41 cellular contexts compared by ENCODE assay signal in genomic region chr11:120878781-120879180, GRCh38.
"Had no signal": no experiment of that assay in that cellular context is flagged by ENCODE, and none has a peak within 500 bp of the region (broad histone marks: within the 10 kb centered on the region; RNA-seq: fewer than 3 reads in every experiment).

No MANE protein-coding gene starts in this region.

- H3K36me3 Mint-ChIP-seq: activated naive CD4-positive, alpha-beta T cell treated with anti-CD3 and anti-CD28 coated beads, Interleukin-2, amount 10 ng/mL, durations not matched to agents 7 days and 5 days; activated naive CD4-positive, alpha-beta T cell treated with anti-CD3 and anti-CD28 coated beads, Interleukin-2, amount 50 U/mL, for 24 hours; activated naive CD4-positive, alpha-beta T cell treated with anti-CD3 and anti-CD28 coated beads, Interleukin-2, amount 50 U/mL, for 72 hours; activated naive CD8-positive, alpha-beta T cell; activated naive CD8-positive, alpha-beta T cell treated with anti-CD3 and anti-CD28 coated beads for 36 hours; activated naive CD8-positive, alpha-beta T cell treated with anti-CD3 and anti-CD28 coated beads, Interleukin-2, amount 10 ng/mL, durations not matched to agents 7 days and 5 days had no signal

- H3K9me3 Mint-ChIP-seq: activated naive CD4-positive, alpha-beta T cell treated with anti-CD3 and anti-CD28 coated beads, Interleukin-2, amount 50 U/mL, for 24 hours had no signal

- H3K27ac Mint-ChIP-seq: activated naive CD4-positive, alpha-beta T cell treated with anti-CD3 and anti-CD28 coated beads for 36 hours; activated naive CD4-positive, alpha-beta T cell treated with anti-CD3 and anti-CD28 coated beads, Interleukin-2, amount 10 ng/mL, durations not matched to agents 7 days and 5 days; activated naive CD4-positive, alpha-beta T cell treated with anti-CD3 and anti-CD28 coated beads, Interleukin-2, amount 50 U/mL, for 24 hours; activated naive CD4-positive, alpha-beta T cell treated with anti-CD3 and anti-CD28 coated beads, Interleukin-2, amount 50 U/mL, for 72 hours; activated naive CD8-positive, alpha-beta T cell; activated naive CD8-positive, alpha-beta T cell treated with anti-CD3 and anti-CD28 coated beads for 36 hours; activated naive CD8-positive, alpha-beta T cell treated with anti-CD3 and anti-CD28 coated beads, Interleukin-2, amount 10 ng/mL, durations not matched to agents 7 days and 5 days; activated naive CD8-positive, alpha-beta T cell treated with anti-CD3 and anti-CD28 coated beads, Interleukin-2, amount 50 U/mL, for 24 hours; activated T-cell treated with anti-CD3 and anti-CD28 coated beads, Interleukin-2, amount 50 U/mL, for 24 hours; activated T-cell treated with anti-CD3 and anti-CD28 coated beads, Interleukin-2, amount 50 U/mL, for 72 hours; activated T-helper 1 cell treated with anti-CD3 and anti-CD28 coated beads, Interleukin-12 subunit alpha, Interleukin-12 subunit beta, Interleukin-2, Interleukin-4 antibody, amounts not matched to agents 30 ng/mL and 10 ng/mL and 1 ng/mL, durations not matched to agents 14 hours and 24 hours and 36 hours; activated T-helper 17 cell treated with anti-CD3 and anti-CD28 coated beads, Interleukin-2, amount 50 U/mL, for 72 hours; activated T-helper 2 cell treated with anti-CD3 and anti-CD28 coated beads, Interferon-gamma antibody, Interleukin-2, Interleukin-4, amounts not matched to agents 10 μg/mL and 5 μg/mL and 100 μg/mL, durations not matched to agents 14 hours and 24 hours and 36 hours had no signal

- H3K36me3 ChIP-seq: adrenal gland, ascending aorta, brain microvascular endothelial cell, breast epithelium, cardiac muscle cell had no signal

- H3K27ac ChIP-seq: adrenal gland, ascending aorta, body of pancreas, brain microvascular endothelial cell, breast epithelium, cardiac muscle cell had no signal

- H3K4me3 Mint-ChIP-seq: activated naive CD4-positive, alpha-beta T cell treated with anti-CD3 and anti-CD28 coated beads for 36 hours; activated naive CD4-positive, alpha-beta T cell treated with anti-CD3 and anti-CD28 coated beads, Interleukin-2, amount 10 ng/mL, durations not matched to agents 7 days and 5 days; activated naive CD4-positive, alpha-beta T cell treated with anti-CD3 and anti-CD28 coated beads, Interleukin-2, amount 50 U/mL, for 24 hours; activated naive CD8-positive, alpha-beta T cell; activated naive CD8-positive, alpha-beta T cell treated with anti-CD3 and anti-CD28 coated beads for 36 hours; activated naive CD8-positive, alpha-beta T cell treated with anti-CD3 and anti-CD28 coated beads, Interleukin-2, amount 10 ng/mL, durations not matched to agents 7 days and 5 days; activated naive CD8-positive, alpha-beta T cell treated with anti-CD3 and anti-CD28 coated beads, Interleukin-2, amount 50 U/mL, for 24 hours; activated T-cell treated with anti-CD3 and anti-CD28 coated beads, Interleukin-2, amount 50 U/mL, for 24 hours; activated T-cell treated with anti-CD3 and anti-CD28 coated beads, Interleukin-2, amount 50 U/mL, for 4 hours; activated T-cell treated with anti-CD3 and anti-CD28 coated beads, Interleukin-2, amount 50 U/mL, for 72 hours; activated T-helper 1 cell treated with anti-CD3 and anti-CD28 coated beads, Interleukin-12 subunit alpha, Interleukin-12 subunit beta, Interleukin-2, Interleukin-4 antibody, amounts not matched to agents 30 ng/mL and 10 ng/mL and 1 ng/mL, durations not matched to agents 14 hours and 24 hours and 36 hours; activated T-helper 17 cell treated with anti-CD3 and anti-CD28 coated beads, Interleukin-2, amount 50 U/mL, for 72 hours; brain; central memory CD8-positive, alpha-beta T cell had no signal

- H3K4me3 ChIP-seq: adrenal gland, ascending aorta, body of pancreas, breast epithelium, cardiac muscle cell had no signal

- H3K4me1 ChIP-seq: body of pancreas, breast epithelium had no signal

- H3K4me1 Mint-ChIP-seq: activated naive CD4-positive, alpha-beta T cell treated with anti-CD3 and anti-CD28 coated beads, Interleukin-2, amount 10 ng/mL, durations not matched to agents 7 days and 5 days; activated naive CD4-positive, alpha-beta T cell treated with anti-CD3 and anti-CD28 coated beads, Interleukin-2, amount 50 U/mL, for 24 hours; activated naive CD8-positive, alpha-beta T cell treated with anti-CD3 and anti-CD28 coated beads for 36 hours; activated naive CD8-positive, alpha-beta T cell treated with anti-CD3 and anti-CD28 coated beads, Interleukin-2, amount 10 ng/mL, durations not matched to agents 7 days and 5 days; activated naive CD8-positive, alpha-beta T cell treated with anti-CD3 and anti-CD28 coated beads, Interleukin-2, amount 50 U/mL, for 24 hours; activated T-helper 17 cell treated with anti-CD3 and anti-CD28 coated beads, Interleukin-2, amount 50 U/mL, for 72 hours had no signal

- FAIRE-seq: astrocyte, bronchial epithelial cell had no signal

- DNase-seq: activated effector memory CD4-positive, alpha-beta T cell treated with anti-CD3 and anti-CD28 coated beads, Interleukin-2, amount 50 U/mL, for 16 hours; activated effector memory CD4-positive, alpha-beta T cell treated with Interleukin-2 at 50 U/mL for 16 hours; activated gamma-delta T cell; activated gamma-delta T cell treated with Interleukin-2 at 50 U/mL for 16 hours; activated naive CD4-positive, alpha-beta T cell; activated naive CD4-positive, alpha-beta T cell treated with anti-CD3 and anti-CD28 coated beads for 36 hours; activated naive CD4-positive, alpha-beta T cell treated with anti-CD3 and anti-CD28 coated beads, Interleukin-2, amount 10 ng/mL, durations not matched to agents 7 days and 5 days; activated naive CD4-positive, alpha-beta T cell treated with anti-CD3 and anti-CD28 coated beads, Interleukin-2, amount 50 U/mL, for 16 hours; activated naive CD4-positive, alpha-beta T cell treated with Interleukin-2 at 50 U/mL for 16 hours; activated naive CD8-positive, alpha-beta T cell treated with anti-CD3 and anti-CD28 coated beads for 36 hours; activated naive CD8-positive, alpha-beta T cell treated with anti-CD3 and anti-CD28 coated beads, Interleukin-2, amount 10 ng/mL, durations not matched to agents 7 days and 5 days; activated naive CD8-positive, alpha-beta T cell treated with anti-CD3 and anti-CD28 coated beads, Interleukin-2, amount 50 U/mL, for 24 hours; activated T-cell treated with anti-CD3 and anti-CD28 coated beads for 4 hours; activated T-cell treated with anti-CD3 and anti-CD28 coated beads, Interleukin-2, amount 50 U/mL, for 1 hour; activated T-cell treated with anti-CD3 and anti-CD28 coated beads, Interleukin-2, amount 50 U/mL, for 24 hours; activated T-cell treated with anti-CD3 and anti-CD28 coated beads, Interleukin-2, amount 50 U/mL, for 4 hours; activated T-cell treated with anti-CD3 and anti-CD28 coated beads, Interleukin-2, amount 50 U/mL, for 48 hours; activated T-cell treated with anti-CD3 and anti-CD28 coated beads, Interleukin-2, amount 50 U/mL, for 72 hours; amniotic stem cell; amygdala; anterior cingulate cortex; aorta; body of pancreas; brain microvascular endothelial cell; caudate nucleus; central memory CD4-positive, alpha-beta T cell; cerebellar nuclear complex had no signal

- ATAC-seq: activated naive CD4-positive, alpha-beta T cell treated with anti-CD3 and anti-CD28 coated beads, Interleukin-2, amount 50 U/mL, for 72 hours; activated naive CD8-positive, alpha-beta T cell treated with anti-CD3 and anti-CD28 coated beads, Interleukin-2, amount 50 U/mL, for 24 hours; activated T-cell treated with anti-CD3 and anti-CD28 coated beads, Interleukin-2, amount 50 U/mL, for 4 hours; activated T-cell treated with anti-CD3 and anti-CD28 coated beads, Interleukin-2, amount 50 U/mL, for 72 hours; activated T-helper 17 cell treated with anti-CD3 and anti-CD28 coated beads, Interleukin-2, amount 50 U/mL, for 72 hours; body of pancreas had no signal

- H3K9me3 ChIP-seq: adrenal gland, ascending aorta, body of pancreas, breast epithelium had no signal

- H3K27me3 ChIP-seq: adrenal gland, ascending aorta, body of pancreas, brain microvascular endothelial cell, breast epithelium had no signal
